Comparison of ENCODE assay signal across 1 cellular context in the genomic region with DNA sequence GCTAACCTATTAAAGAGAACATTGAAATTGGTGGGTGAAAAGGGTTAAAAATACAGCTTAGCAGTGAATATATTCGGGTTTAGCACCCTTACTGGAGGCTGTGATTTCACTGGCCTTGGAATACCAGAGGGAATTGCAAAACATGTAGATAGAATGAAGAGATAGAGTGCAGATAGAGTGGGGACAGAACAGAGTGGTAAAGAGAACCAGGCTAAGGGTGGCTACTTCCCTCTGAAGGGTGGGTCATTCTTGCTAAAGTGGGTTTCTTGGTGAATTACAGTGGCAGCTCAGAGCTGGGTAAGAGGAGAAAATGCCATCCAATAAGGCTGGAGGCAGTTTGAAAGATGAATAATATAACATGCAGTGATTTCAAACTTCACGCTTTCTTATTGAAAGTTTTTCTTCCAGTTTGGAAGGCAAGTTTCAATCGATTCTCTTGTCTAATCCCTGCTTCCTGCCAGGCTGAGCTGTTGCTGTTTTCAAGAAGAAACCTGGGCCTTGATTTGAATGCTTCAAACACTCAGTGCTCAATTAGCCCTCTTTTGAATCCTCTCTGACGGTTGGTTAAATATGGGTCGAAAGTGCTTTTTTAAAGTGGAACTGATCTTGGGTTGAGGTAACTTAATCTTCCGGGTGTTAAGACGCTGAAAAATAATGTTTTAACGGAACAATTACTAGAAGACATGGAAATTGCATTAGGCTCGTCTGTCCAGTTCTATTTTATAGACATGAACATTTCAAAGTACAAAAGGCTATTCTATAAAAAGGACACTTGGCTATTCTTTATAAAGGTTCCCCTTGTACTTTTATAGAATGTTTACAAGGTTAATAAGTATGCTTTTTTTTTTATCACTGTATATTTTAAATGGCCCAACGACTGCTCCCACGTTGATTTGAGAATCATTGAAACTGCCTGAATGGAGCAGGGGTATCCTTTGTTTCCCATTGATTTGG.
TF ChIP-seq lines count a peak whose summit lies in the region.

No MANE protein-coding gene starts in this region.

TF ChIP-seq in GM12878, 131 proteins besides CTCF, POLR2A, EP300 and RAD21 (continued from another document and continues in another):
- TF ChIP-seq, protein P1, sequence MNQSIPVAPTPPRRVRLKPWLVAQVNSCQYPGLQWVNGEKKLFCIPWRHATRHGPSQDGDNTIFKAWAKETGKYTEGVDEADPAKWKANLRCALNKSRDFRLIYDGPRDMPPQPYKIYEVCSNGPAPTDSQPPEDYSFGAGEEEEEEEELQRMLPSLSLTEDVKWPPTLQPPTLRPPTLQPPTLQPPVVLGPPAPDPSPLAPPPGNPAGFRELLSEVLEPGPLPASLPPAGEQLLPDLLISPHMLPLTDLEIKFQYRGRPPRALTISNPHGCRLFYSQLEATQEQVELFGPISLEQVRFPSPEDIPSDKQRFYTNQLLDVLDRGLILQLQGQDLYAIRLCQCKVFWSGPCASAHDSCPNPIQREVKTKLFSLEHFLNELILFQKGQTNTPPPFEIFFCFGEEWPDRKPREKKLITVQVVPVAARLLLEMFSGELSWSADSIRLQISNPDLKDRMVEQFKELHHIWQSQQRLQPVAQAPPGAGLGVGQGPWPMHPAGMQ (IDR thresholded peaks at IDR 0.05; ENCODE audit: borderline replicate concordance) = no peak
- TF ChIP-seq ZBED1 (IDR thresholded peaks at IDR 0.05; ENCODE audit: borderline replicate concordance) (no peak), ZNF622 (IDR thresholded peaks at IDR 0.05) (no peak), ZNF207 (IDR thresholded peaks at IDR 0.05; ENCODE audit: borderline replicate concordance) (no peak), IKZF1 (conservative IDR thresholded peaks at IDR 0.05) (no peak), SUZ12 (IDR thresholded peaks at IDR 0.05; ENCODE audit: unreplicated experiment) (no peak), IRF4 (IDR thresholded peaks at IDR 0.05; ENCODE audit: low read depth, low read length) (no peak), RUNX3 (IDR thresholded peaks at IDR 0.05; ENCODE audit: low read length) (peak; percentile 58; the same call in 1 of the 2 replicates), JUNB (IDR thresholded peaks at IDR 0.05) (no peak), SRF (IDR thresholded peaks at IDR 0.05; ENCODE audit: low read depth in 2 of 2, low read length in 2 of 2) (no peak; a peak in 1 of 4 replicates), MEF2A (IDR thresholded peaks at IDR 0.05; ENCODE audit: insufficient read depth, low read depth, low read length) (0 out of 2 replicates have a peak, but pooled peaks have one; percentile 6), ATF7 (IDR thresholded peaks at IDR 0.05; ENCODE audit: low read depth) (peak; percentile 21; the same call in 1 of the 2 replicates), SREBF2 (IDR thresholded peaks at IDR 0.05; ENCODE audit: low read length) (no peak), MXI1 (IDR thresholded peaks at IDR 0.05; ENCODE audit: low read depth, low read length) (no peak), EED (IDR thresholded peaks at IDR 0.05; ENCODE audit: low read depth) (0 out of 2 replicates have a peak, but pooled peaks have one; percentile 29), MYC (IDR thresholded peaks at IDR 0.05; ENCODE audit: insufficient read depth, insufficient read length, insufficient replicate concordance, low read length, severe bottlenecking) (no peak), JUND (IDR thresholded peaks at IDR 0.05; ENCODE audit: low read depth, low read length) (no peak), SREBF1 (IDR thresholded peaks at IDR 0.05; ENCODE audit: low read length) (no peak), HCFC1 (IDR thresholded peaks at IDR 0.05; ENCODE audit: low read length) (no peak), TCF7 (IDR thresholded peaks at IDR 0.05; ENCODE audit: borderline replicate concordance) (no peak), TARDBP (IDR thresholded peaks at IDR 0.05; ENCODE audit: borderline replicate concordance) (no peak), RCOR1 (conservative IDR thresholded peaks at IDR 0.05; ENCODE audit: low read depth, low read length) (no peak), NFIC (IDR thresholded peaks at IDR 0.05; ENCODE audit: low read depth, low read length) (no peak), KDM1A (IDR thresholded peaks at IDR 0.05; ENCODE audit: borderline replicate concordance) (no peak), BACH1 (IDR thresholded peaks at IDR 0.05; ENCODE audit: borderline replicate concordance) (no peak), YBX1 (IDR thresholded peaks at IDR 0.05) (no peak), NR2C2 (IDR thresholded peaks at IDR 0.05; ENCODE audit: borderline replicate concordance, control insufficient read depth, insufficient read length, low read depth) (no peak), GABPA (IDR thresholded peaks at IDR 0.05; ENCODE audit: low read depth) (no peak), ZZZ3 (IDR thresholded peaks at IDR 0.05; ENCODE audit: control insufficient read depth, insufficient read length, low read depth) (no peak), TAF1 (IDR thresholded peaks at IDR 0.05; ENCODE audit: borderline replicate concordance, low read depth, low read length) (no peak), SMC3 (IDR thresholded peaks at IDR 0.05; ENCODE audit: borderline replicate concordance, low read length) (no peak), MYB (IDR thresholded peaks at IDR 0.05; ENCODE audit: borderline replicate concordance, low read depth, low read length) (0 out of 2 replicates have a peak, but pooled peaks have one; percentile 43), BCL11A (IDR thresholded peaks at IDR 0.05; ENCODE audit: low read depth, low read length) (no peak), NFXL1 (IDR thresholded peaks at IDR 0.05; ENCODE audit: borderline replicate concordance) (peak; percentile 91; the same call in 1 of the 2 replicates), CEBPB (IDR thresholded peaks at IDR 0.05; ENCODE audit: borderline replicate concordance in 1 of 2, low read depth in 2 of 2, low read length in 2 of 2) (no peak), PAX5 (IDR thresholded peaks at IDR 0.05; ENCODE audit: borderline replicate concordance, low read depth, low read length) (no peak), SMAD5 (IDR thresholded peaks at IDR 0.05; ENCODE audit: low read depth) (no peak)
- TF ChIP-seq, protein P2, sequence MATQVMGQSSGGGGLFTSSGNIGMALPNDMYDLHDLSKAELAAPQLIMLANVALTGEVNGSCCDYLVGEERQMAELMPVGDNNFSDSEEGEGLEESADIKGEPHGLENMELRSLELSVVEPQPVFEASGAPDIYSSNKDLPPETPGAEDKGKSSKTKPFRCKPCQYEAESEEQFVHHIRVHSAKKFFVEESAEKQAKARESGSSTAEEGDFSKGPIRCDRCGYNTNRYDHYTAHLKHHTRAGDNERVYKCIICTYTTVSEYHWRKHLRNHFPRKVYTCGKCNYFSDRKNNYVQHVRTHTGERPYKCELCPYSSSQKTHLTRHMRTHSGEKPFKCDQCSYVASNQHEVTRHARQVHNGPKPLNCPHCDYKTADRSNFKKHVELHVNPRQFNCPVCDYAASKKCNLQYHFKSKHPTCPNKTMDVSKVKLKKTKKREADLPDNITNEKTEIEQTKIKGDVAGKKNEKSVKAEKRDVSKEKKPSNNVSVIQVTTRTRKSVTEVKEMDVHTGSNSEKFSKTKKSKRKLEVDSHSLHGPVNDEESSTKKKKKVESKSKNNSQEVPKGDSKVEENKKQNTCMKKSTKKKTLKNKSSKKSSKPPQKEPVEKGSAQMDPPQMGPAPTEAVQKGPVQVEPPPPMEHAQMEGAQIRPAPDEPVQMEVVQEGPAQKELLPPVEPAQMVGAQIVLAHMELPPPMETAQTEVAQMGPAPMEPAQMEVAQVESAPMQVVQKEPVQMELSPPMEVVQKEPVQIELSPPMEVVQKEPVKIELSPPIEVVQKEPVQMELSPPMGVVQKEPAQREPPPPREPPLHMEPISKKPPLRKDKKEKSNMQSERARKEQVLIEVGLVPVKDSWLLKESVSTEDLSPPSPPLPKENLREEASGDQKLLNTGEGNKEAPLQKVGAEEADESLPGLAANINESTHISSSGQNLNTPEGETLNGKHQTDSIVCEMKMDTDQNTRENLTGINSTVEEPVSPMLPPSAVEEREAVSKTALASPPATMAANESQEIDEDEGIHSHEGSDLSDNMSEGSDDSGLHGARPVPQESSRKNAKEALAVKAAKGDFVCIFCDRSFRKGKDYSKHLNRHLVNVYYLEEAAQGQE (IDR thresholded peaks at IDR 0.05; ENCODE audit: low read depth, low read length) = no peak
- TF ChIP-seq, protein P3, sequence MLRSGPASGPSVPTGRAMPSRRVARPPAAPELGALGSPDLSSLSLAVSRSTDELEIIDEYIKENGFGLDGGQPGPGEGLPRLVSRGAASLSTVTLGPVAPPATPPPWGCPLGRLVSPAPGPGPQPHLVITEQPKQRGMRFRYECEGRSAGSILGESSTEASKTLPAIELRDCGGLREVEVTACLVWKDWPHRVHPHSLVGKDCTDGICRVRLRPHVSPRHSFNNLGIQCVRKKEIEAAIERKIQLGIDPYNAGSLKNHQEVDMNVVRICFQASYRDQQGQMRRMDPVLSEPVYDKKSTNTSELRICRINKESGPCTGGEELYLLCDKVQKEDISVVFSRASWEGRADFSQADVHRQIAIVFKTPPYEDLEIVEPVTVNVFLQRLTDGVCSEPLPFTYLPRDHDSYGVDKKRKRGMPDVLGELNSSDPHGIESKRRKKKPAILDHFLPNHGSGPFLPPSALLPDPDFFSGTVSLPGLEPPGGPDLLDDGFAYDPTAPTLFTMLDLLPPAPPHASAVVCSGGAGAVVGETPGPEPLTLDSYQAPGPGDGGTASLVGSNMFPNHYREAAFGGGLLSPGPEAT (IDR thresholded peaks at IDR 0.05; ENCODE audit: low read depth) = 0 out of 2 replicates have a peak, but pooled peaks have one; percentile 40
- TF ChIP-seq, protein P4, sequence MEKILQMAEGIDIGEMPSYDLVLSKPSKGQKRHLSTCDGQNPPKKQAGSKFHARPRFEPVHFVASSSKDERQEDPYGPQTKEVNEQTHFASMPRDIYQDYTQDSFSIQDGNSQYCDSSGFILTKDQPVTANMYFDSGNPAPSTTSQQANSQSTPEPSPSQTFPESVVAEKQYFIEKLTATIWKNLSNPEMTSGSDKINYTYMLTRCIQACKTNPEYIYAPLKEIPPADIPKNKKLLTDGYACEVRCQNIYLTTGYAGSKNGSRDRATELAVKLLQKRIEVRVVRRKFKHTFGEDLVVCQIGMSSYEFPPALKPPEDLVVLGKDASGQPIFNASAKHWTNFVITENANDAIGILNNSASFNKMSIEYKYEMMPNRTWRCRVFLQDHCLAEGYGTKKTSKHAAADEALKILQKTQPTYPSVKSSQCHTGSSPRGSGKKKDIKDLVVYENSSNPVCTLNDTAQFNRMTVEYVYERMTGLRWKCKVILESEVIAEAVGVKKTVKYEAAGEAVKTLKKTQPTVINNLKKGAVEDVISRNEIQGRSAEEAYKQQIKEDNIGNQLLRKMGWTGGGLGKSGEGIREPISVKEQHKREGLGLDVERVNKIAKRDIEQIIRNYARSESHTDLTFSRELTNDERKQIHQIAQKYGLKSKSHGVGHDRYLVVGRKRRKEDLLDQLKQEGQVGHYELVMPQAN (conservative IDR thresholded peaks at IDR 0.05) = 0 out of 2 replicates have a peak, but pooled peaks have one; percentile 3
- TF ChIP-seq, protein P5, sequence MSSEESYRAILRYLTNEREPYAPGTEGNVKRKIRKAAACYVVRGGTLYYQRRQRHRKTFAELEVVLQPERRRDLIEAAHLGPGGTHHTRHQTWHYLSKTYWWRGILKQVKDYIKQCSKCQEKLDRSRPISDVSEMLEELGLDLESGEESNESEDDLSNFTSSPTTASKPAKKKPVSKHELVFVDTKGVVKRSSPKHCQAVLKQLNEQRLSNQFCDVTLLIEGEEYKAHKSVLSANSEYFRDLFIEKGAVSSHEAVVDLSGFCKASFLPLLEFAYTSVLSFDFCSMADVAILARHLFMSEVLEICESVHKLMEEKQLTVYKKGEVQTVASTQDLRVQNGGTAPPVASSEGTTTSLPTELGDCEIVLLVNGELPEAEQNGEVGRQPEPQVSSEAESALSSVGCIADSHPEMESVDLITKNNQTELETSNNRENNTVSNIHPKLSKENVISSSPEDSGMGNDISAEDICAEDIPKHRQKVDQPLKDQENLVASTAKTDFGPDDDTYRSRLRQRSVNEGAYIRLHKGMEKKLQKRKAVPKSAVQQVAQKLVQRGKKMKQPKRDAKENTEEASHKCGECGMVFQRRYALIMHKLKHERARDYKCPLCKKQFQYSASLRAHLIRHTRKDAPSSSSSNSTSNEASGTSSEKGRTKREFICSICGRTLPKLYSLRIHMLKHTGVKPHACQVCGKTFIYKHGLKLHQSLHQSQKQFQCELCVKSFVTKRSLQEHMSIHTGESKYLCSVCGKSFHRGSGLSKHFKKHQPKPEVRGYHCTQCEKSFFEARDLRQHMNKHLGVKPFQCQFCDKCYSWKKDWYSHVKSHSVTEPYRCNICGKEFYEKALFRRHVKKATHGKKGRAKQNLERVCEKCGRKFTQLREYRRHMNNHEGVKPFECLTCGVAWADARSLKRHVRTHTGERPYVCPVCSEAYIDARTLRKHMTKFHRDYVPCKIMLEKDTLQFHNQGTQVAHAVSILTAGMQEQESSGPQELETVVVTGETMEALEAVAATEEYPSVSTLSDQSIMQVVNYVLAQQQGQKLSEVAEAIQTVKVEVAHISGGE (CRISPR knock-in tag; IDR thresholded peaks at IDR 0.05) = no peak
- TF ChIP-seq, protein P6, sequence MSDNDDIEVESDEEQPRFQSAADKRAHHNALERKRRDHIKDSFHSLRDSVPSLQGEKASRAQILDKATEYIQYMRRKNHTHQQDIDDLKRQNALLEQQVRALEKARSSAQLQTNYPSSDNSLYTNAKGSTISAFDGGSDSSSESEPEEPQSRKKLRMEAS (IDR thresholded peaks at IDR 0.05; ENCODE audit: low read depth, low read length) = no peak
- TF ChIP-seq, protein P7, sequence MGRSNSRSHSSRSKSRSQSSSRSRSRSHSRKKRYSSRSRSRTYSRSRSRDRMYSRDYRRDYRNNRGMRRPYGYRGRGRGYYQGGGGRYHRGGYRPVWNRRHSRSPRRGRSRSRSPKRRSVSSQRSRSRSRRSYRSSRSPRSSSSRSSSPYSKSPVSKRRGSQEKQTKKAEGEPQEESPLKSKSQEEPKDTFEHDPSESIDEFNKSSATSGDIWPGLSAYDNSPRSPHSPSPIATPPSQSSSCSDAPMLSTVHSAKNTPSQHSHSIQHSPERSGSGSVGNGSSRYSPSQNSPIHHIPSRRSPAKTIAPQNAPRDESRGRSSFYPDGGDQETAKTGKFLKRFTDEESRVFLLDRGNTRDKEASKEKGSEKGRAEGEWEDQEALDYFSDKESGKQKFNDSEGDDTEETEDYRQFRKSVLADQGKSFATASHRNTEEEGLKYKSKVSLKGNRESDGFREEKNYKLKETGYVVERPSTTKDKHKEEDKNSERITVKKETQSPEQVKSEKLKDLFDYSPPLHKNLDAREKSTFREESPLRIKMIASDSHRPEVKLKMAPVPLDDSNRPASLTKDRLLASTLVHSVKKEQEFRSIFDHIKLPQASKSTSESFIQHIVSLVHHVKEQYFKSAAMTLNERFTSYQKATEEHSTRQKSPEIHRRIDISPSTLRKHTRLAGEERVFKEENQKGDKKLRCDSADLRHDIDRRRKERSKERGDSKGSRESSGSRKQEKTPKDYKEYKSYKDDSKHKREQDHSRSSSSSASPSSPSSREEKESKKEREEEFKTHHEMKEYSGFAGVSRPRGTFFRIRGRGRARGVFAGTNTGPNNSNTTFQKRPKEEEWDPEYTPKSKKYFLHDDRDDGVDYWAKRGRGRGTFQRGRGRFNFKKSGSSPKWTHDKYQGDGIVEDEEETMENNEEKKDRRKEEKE (IDR thresholded peaks at IDR 0.05) = no peak
- TF ChIP-seq, protein P8, sequence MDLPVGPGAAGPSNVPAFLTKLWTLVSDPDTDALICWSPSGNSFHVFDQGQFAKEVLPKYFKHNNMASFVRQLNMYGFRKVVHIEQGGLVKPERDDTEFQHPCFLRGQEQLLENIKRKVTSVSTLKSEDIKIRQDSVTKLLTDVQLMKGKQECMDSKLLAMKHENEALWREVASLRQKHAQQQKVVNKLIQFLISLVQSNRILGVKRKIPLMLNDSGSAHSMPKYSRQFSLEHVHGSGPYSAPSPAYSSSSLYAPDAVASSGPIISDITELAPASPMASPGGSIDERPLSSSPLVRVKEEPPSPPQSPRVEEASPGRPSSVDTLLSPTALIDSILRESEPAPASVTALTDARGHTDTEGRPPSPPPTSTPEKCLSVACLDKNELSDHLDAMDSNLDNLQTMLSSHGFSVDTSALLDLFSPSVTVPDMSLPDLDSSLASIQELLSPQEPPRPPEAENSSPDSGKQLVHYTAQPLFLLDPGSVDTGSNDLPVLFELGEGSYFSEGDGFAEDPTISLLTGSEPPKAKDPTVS (IDR thresholded peaks at IDR 0.05; ENCODE audit: low read depth, low read length) = no peak
